ENCODE assay signal across 1 cellular context in the genomic region with DNA sequence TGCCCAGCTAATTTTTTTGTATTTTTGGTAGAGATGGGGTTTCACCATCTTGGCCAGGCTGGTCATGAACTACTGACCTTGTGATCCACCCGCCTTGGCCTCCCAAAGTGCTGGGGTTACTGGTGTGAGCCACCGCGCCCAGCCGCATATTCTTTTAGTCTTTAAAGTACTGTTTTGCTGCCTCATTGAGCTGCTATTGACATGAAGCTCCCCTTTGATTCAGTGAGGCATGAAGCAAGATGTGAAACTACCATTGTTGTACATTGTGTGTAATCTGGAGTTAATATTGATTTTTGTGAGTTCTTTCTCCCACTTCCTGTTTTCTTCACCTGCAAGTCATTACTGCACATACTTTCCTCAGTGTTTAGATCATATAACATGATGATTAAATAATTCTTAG.
A peak's percentile ranks its signal among the peaks of the same experiment; 100 is the strongest.
TF ChIP-seq lines count a peak whose summit lies in the region.

No MANE protein-coding gene starts in this region.

TF ChIP-seq in HepG2, 621 proteins besides CTCF, POLR2A, EP300 and RAD21 (continued from another document and continues in another):
- TF ChIP-seq, protein P1, sequence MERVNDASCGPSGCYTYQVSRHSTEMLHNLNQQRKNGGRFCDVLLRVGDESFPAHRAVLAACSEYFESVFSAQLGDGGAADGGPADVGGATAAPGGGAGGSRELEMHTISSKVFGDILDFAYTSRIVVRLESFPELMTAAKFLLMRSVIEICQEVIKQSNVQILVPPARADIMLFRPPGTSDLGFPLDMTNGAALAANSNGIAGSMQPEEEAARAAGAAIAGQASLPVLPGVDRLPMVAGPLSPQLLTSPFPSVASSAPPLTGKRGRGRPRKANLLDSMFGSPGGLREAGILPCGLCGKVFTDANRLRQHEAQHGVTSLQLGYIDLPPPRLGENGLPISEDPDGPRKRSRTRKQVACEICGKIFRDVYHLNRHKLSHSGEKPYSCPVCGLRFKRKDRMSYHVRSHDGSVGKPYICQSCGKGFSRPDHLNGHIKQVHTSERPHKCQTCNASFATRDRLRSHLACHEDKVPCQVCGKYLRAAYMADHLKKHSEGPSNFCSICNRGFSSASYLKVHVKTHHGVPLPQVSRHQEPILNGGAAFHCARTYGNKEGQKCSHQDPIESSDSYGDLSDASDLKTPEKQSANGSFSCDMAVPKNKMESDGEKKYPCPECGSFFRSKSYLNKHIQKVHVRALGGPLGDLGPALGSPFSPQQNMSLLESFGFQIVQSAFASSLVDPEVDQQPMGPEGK (CRISPR knock-in tag; IDR thresholded peaks at IDR 0.05): 0 out of 2 replicates have a peak, but pooled peaks have one; percentile 15
- TF ChIP-seq ZNF235 (CRISPR knock-in tag; IDR thresholded peaks at IDR 0.05; ENCODE audit: borderline replicate concordance): no peak
- peak; percentile 35; the same call in 1 of the 2 replicates for TF ChIP-seq FOSL2 (CRISPR knock-in tag; IDR thresholded peaks at IDR 0.05)
- no peak for TF ChIP-seq ARNTL (CRISPR knock-in tag; IDR thresholded peaks at IDR 0.05)
- TF ChIP-seq FOXJ3 (CRISPR knock-in tag; IDR thresholded peaks at IDR 0.05; ENCODE audit: borderline replicate concordance): peak; percentile 58; the same call in 1 of the 2 replicates
- TF ChIP-seq ATF2 (CRISPR knock-in tag; IDR thresholded peaks at IDR 0.05): no peak
- no peak for TF ChIP-seq CCAR2 (optimal IDR thresholded peaks at IDR 0.05; ENCODE audit: low read depth, low read length)
- no peak for TF ChIP-seq FOXA1 (IDR thresholded peaks at IDR 0.05)
- TF ChIP-seq FOXA1 (CRISPR knock-in tag; IDR thresholded peaks at IDR 0.05): peak; percentile 85
- TF ChIP-seq POGK (CRISPR knock-in tag; conservative IDR thresholded peaks at IDR 0.05): no peak
- no peak for TF ChIP-seq GMEB1 (CRISPR knock-in tag; IDR thresholded peaks at IDR 0.05; ENCODE audit: borderline replicate concordance)
- 0 out of 2 replicates have a peak, but pooled peaks have one; percentile 49 for TF ChIP-seq DPF2 (CRISPR knock-in tag; IDR thresholded peaks at IDR 0.05; ENCODE audit: borderline replicate concordance, low read depth)
- TF ChIP-seq, protein P2, sequence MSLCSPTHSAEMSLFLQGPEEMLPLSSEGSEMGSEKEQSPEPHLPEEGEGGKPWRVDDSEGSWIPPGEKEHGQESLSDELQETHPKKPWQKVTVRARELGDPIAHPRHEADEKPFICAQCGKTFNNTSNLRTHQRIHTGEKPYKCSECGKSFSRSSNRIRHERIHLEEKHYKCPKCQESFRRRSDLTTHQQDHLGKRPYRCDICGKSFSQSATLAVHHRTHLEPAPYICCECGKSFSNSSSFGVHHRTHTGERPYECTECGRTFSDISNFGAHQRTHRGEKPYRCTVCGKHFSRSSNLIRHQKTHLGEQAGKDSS (CRISPR knock-in tag; IDR thresholded peaks at IDR 0.05; ENCODE audit: borderline replicate concordance, low read depth): no peak
- TF ChIP-seq KLF9 (CRISPR knock-in tag; IDR thresholded peaks at IDR 0.05; ENCODE audit: low read depth): no peak
- TF ChIP-seq SMAD9 (CRISPR knock-in tag; IDR thresholded peaks at IDR 0.05): no peak
- TF ChIP-seq SRSF1 (optimal IDR thresholded peaks at IDR 0.05; ENCODE audit: low read depth, low read length): no peak
- peak; percentile 64; the same call in 1 of the 2 replicates for TF ChIP-seq TRIM24 (CRISPR knock-in tag; IDR thresholded peaks at IDR 0.05)
- TF ChIP-seq, protein P3, sequence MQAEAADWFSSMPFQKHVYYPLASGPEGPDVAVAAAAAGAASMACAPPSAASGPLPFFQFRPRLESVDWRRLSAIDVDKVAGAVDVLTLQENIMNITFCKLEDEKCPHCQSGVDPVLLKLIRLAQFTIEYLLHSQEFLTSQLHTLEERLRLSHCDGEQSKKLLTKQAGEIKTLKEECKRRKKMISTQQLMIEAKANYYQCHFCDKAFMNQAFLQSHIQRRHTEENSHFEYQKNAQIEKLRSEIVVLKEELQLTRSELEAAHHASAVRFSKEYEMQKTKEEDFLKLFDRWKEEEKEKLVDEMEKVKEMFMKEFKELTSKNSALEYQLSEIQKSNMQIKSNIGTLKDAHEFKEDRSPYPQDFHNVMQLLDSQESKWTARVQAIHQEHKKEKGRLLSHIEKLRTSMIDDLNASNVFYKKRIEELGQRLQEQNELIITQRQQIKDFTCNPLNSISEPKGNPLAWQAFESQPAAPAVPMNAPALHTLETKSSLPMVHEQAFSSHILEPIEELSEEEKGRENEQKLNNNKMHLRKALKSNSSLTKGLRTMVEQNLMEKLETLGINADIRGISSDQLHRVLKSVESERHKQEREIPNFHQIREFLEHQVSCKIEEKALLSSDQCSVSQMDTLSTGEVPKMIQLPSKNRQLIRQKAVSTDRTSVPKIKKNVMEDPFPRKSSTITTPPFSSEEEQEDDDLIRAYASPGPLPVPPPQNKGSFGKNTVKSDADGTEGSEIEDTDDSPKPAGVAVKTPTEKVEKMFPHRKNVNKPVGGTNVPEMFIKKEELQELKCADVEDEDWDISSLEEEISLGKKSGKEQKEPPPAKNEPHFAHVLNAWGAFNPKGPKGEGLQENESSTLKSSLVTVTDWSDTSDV (CRISPR knock-in tag; IDR thresholded peaks at IDR 0.05): no peak
- peak; percentile 88 for TF ChIP-seq FOXO1 (CRISPR knock-in tag; IDR thresholded peaks at IDR 0.05)
- no peak for TF ChIP-seq E2F5 (CRISPR knock-in tag; conservative IDR thresholded peaks at IDR 0.05)
- no peak for TF ChIP-seq LRRFIP1 (CRISPR knock-in tag; conservative IDR thresholded peaks at IDR 0.05)
- TF ChIP-seq EED (CRISPR knock-in tag; IDR thresholded peaks at IDR 0.05): no peak
- TF ChIP-seq ZFP90 (CRISPR knock-in tag; IDR thresholded peaks at IDR 0.05; ENCODE audit: borderline replicate concordance): no peak
- peak; percentile 88 for TF ChIP-seq ZNF644 (CRISPR knock-in tag; IDR thresholded peaks at IDR 0.05; ENCODE audit: low read depth)
- TF ChIP-seq NFATC3 (CRISPR knock-in tag; IDR thresholded peaks at IDR 0.05): no peak
- no peak for TF ChIP-seq ZNF263 (CRISPR knock-in tag; IDR thresholded peaks at IDR 0.05)
- TF ChIP-seq SAP130 (CRISPR knock-in tag; IDR thresholded peaks at IDR 0.05; ENCODE audit: low read depth): peak; percentile 68
- TF ChIP-seq, protein P4, sequence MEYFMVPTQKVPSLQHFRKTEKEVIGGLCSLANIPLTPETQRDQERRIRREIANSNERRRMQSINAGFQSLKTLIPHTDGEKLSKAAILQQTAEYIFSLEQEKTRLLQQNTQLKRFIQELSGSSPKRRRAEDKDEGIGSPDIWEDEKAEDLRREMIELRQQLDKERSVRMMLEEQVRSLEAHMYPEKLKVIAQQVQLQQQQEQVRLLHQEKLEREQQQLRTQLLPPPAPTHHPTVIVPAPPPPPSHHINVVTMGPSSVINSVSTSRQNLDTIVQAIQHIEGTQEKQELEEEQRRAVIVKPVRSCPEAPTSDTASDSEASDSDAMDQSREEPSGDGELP (IDR thresholded peaks at IDR 0.05; ENCODE audit: borderline replicate concordance, low read depth): no peak
- TF ChIP-seq MTF1 (CRISPR knock-in tag; IDR thresholded peaks at IDR 0.05): no peak
- TF ChIP-seq HNRNPK (IDR thresholded peaks at IDR 0.05; ENCODE audit: low read depth, low read length, poor library complexity, severe bottlenecking): no peak
- TF ChIP-seq XBP1 (CRISPR knock-in tag; IDR thresholded peaks at IDR 0.05): no peak
- 0 out of 2 replicates have a peak, but pooled peaks have one; percentile 29 for TF ChIP-seq NR2F2 (IDR thresholded peaks at IDR 0.05; ENCODE audit: borderline replicate concordance, low read depth)
- TF ChIP-seq ZBTB26 (CRISPR knock-in tag; IDR thresholded peaks at IDR 0.05; ENCODE audit: borderline replicate concordance): 0 out of 2 replicates have a peak, but pooled peaks have one; percentile 27
- TF ChIP-seq IKZF4 (CRISPR knock-in tag; IDR thresholded peaks at IDR 0.05; ENCODE audit: borderline replicate concordance, low read depth, not compliant biosample characterization): no peak
- TF ChIP-seq ZNF552 (CRISPR knock-in tag; IDR thresholded peaks at IDR 0.05; ENCODE audit: borderline replicate concordance): no peak
- TF ChIP-seq MEIS2 (CRISPR knock-in tag; IDR thresholded peaks at IDR 0.05): no peak
- TF ChIP-seq JUN (CRISPR knock-in tag; IDR thresholded peaks at IDR 0.05): no peak
- TF ChIP-seq, protein P5, sequence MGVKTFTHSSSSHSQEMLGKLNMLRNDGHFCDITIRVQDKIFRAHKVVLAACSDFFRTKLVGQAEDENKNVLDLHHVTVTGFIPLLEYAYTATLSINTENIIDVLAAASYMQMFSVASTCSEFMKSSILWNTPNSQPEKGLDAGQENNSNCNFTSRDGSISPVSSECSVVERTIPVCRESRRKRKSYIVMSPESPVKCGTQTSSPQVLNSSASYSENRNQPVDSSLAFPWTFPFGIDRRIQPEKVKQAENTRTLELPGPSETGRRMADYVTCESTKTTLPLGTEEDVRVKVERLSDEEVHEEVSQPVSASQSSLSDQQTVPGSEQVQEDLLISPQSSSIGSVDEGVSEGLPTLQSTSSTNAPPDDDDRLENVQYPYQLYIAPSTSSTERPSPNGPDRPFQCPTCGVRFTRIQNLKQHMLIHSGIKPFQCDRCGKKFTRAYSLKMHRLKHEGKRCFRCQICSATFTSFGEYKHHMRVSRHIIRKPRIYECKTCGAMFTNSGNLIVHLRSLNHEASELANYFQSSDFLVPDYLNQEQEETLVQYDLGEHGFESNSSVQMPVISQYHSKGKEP (CRISPR knock-in tag; IDR thresholded peaks at IDR 0.05): no peak
- TF ChIP-seq MZF1 (CRISPR knock-in tag; IDR thresholded peaks at IDR 0.05; ENCODE audit: borderline replicate concordance): no peak
- no peak; the same call in 1 of the 2 replicates for TF ChIP-seq RFX3 (CRISPR knock-in tag; IDR thresholded peaks at IDR 0.05)
- no peak for TF ChIP-seq RFXAP (CRISPR knock-in tag; IDR thresholded peaks at IDR 0.05; ENCODE audit: borderline replicate concordance)
- no peak for TF ChIP-seq PTBP1 (IDR thresholded peaks at IDR 0.05; ENCODE audit: low read depth, low read length, poor library complexity, severe bottlenecking)
- no peak for TF ChIP-seq MYNN (CRISPR knock-in tag; IDR thresholded peaks at IDR 0.05; ENCODE audit: low read depth)
- no peak for TF ChIP-seq SAFB2 (CRISPR knock-in tag; IDR thresholded peaks at IDR 0.05; ENCODE audit: borderline replicate concordance, low read depth)
- TF ChIP-seq ZNF430 (CRISPR knock-in tag; IDR thresholded peaks at IDR 0.05): no peak
